Comparison of ENCODE assay signal across 7 cellular contexts in genomic region chr15:64460206-64460736, GRCh38. TPM values are rescaled to one million over a fixed set of nuclear protein-coding genes. Genes with fewer than 3 reads are reported as not detected.
DNase-seq lines count a peak whose midpoint lies in the region; ATAC-seq and TF ChIP-seq lines count a peak whose summit lies in the region.

Gene ZNF609, plus strand, starts transcription at chr15:64460578. Its CDS starts 38,842 bp downstream, at chr15:64499420.

- no peaks in the 10 kb centered on the region for H3K27me3 ChIP-seq in colonic mucosa

- H3K9me3 Mint-ChIP-seq in activated CD4-positive, alpha-beta T cell treated with anti-CD3 and anti-CD28 coated beads, Interleukin-2, amount 10 ng/mL, durations not matched to agents 24 days and 14 days = no peaks in the 10 kb centered on the region

- intact Hi-C loops in activated CD4-positive, alpha-beta T cell treated with anti-CD3 and anti-CD28 coated beads, Interleukin-2, amount 10 ng/mL, durations not matched to agents 24 days and 14 days (cut with micrococcal nuclease) = loop anchor here (1.0 to 5.0 kb wide), 6 partner anchors 16 to 175 kb away; partner anchors contain the start of gene PCLAF
- intact Hi-C loops in colonic mucosa (cut with DNase I) = no loop called here

- H3K4me1 ChIP-seq in colonic mucosa = peaks cover 3% of the 10 kb centered on the region

- peak within 1 kb of the TSS; percentile 90 for H3K27ac Mint-ChIP-seq in activated CD4-positive, alpha-beta T cell treated with anti-CD3 and anti-CD28 coated beads, Interleukin-2, amount 10 ng/mL, durations not matched to agents 24 days and 14 days

- DNase-seq in NCI-H510A treated with DMSO at 0.1 percent for 48 hours (lab: John Stamatoyannopoulos, UW) (peak; percentile 86), colonic mucosa (peak; percentile 99), kidney tubule cell (ENCODE audit: low spot score) (peak; percentile 95)
- peak; percentile 98 for DNase-seq in activated CD4-positive, alpha-beta T cell treated with anti-CD3 and anti-CD28 coated beads, Interleukin-2, amount 10 ng/mL, durations not matched to agents 24 days and 14 days
- DNase-seq in stimulated activated CD4-positive, alpha-beta T cell treated with anti-CD3 and anti-CD28 coated beads, Interleukin-15, amount 100 ng/mL, for 48 hours (ENCODE audit: low read depth in 2 of 2) = peak; percentile 80 to 88

- H3K4me3 Mint-ChIP-seq in activated CD4-positive, alpha-beta T cell treated with anti-CD3 and anti-CD28 coated beads, Interleukin-2, amount 10 ng/mL, durations not matched to agents 24 days and 14 days = peak within 1 kb of the TSS; percentile 92

- TF ChIP-seq CTCF in colonic mucosa (IDR thresholded peaks at IDR 0.05) = no peak

- ATAC-seq in GM18505 (IDR thresholded peaks at IDR 0.05; ENCODE audit: unreplicated experiment) (peak; percentile 52), HG03196 (IDR thresholded peaks at IDR 0.05; ENCODE audit: unreplicated experiment) (peak; percentile 44)

- TF ChIP-seq POLR2A in GM18505 (IDR thresholded peaks at IDR 0.05; ENCODE audit: borderline replicate concordance, extremely low read depth, insufficient read depth, insufficient read length) = peak; percentile 51

- H3K9ac ChIP-seq in colonic mucosa (ENCODE audit: low read depth in 2 of 2, low read length in 2 of 2) = peak within 1 kb of the TSS; percentile 58 to 76

- peaks cover 26% of the 10 kb centered on the region for H3K36me3 Mint-ChIP-seq in activated CD4-positive, alpha-beta T cell treated with anti-CD3 and anti-CD28 coated beads, Interleukin-2, amount 10 ng/mL, durations not matched to agents 24 days and 14 days (ENCODE audit: low read depth)

- H3K4me3 ChIP-seq in colonic mucosa = peak within 1 kb of the TSS; percentile 47

- no peaks in the 10 kb centered on the region for H3K36me3 ChIP-seq in colonic mucosa

- no peaks in the 10 kb centered on the region for H3K9me3 ChIP-seq in colonic mucosa

- H3K27ac ChIP-seq in colonic mucosa = peak within 1 kb of the TSS; percentile 63

- H3K4me1 Mint-ChIP-seq in activated CD4-positive, alpha-beta T cell treated with anti-CD3 and anti-CD28 coated beads, Interleukin-2, amount 10 ng/mL, durations not matched to agents 24 days and 14 days = peaks cover 60% of the 10 kb centered on the region

- no peaks in the 10 kb centered on the region for H3K27me3 Mint-ChIP-seq in activated CD4-positive, alpha-beta T cell treated with anti-CD3 and anti-CD28 coated beads, Interleukin-2, amount 10 ng/mL, durations not matched to agents 24 days and 14 days

RNA-seq across cellular contexts. Expression of gene ZNF609, which starts in this region (rescaled TPM):
- total RNA-seq in activated CD4-positive, alpha-beta T cell treated with anti-CD3 and anti-CD28 coated beads, Interleukin-2, amount 10 ng/mL, durations not matched to agents 24 days and 14 days = 62.4 and 63.9 TPM in 2 replicates
- 10 to 100 TPM; 24.5 to 24.8 TPM for total RNA-seq in colonic mucosa

Comparison
In these comparisons a context has a peak if more than half of its experiments do, and no peak if none do; other contexts are left out.
1. Peak in every context shown above with its lines: DNase-seq, ATAC-seq, H3K4me3 ChIP-seq and H3K27ac ChIP-seq.